In genomic region chr22:20203142-20204099, GRCh38 we compare ENCODE assay signal across 11 cellular contexts. TPM values are rescaled to one million over a fixed set of nuclear protein-coding genes. Genes with fewer than 3 reads are reported as not detected.
DNase-seq lines count a peak whose midpoint lies in the region; ATAC-seq, FAIRE-seq and TF ChIP-seq lines count a peak whose summit lies in the region.
"Had no signal": no experiment of that assay in that cellular context is flagged by ENCODE, and none has a peak within 500 bp of the region (broad histone marks: within the 10 kb centered on the region; RNA-seq: fewer than 3 reads in every experiment).

No MANE protein-coding gene starts in this region.

- no peak overlapping the region for H3K4ac ChIP-seq in neuronal stem cell (ENCODE audit: low read length)

- H3K9me3 ChIP-seq in gastroesophageal sphincter, result no peaks in the 10 kb centered on the region
- no peaks in the 10 kb centered on the region for H3K9me3 ChIP-seq in neuronal stem cell (replicated peaks in 1 of 2; ENCODE audit: control insufficient read depth in 2 of 2, insufficient read depth in 1 of 2, low read depth in 1 of 2, low read length in 2 of 2)
- H3K9me3 ChIP-seq in colonic mucosa, result no peaks in the 10 kb centered on the region

- H3K4me3 ChIP-seq in gastroesophageal sphincter (no peak overlapping the region), neuronal stem cell (ENCODE audit: low read length in 2 of 2) (no peak overlapping the region), colonic mucosa (no peak overlapping the region)

- H2BK5ac ChIP-seq in neuronal stem cell (ENCODE audit: low read length), result peak overlapping the region; percentile 54

- H4K8ac ChIP-seq in neuronal stem cell (ENCODE audit: low read depth, low read length), result no peak overlapping the region

- TF ChIP-seq CTCF in gastroesophageal sphincter (IDR thresholded peaks at IDR 0.05) (no peak), colonic mucosa (IDR thresholded peaks at IDR 0.05) (no peak), GM13976 (IDR thresholded peaks at IDR 0.05; ENCODE audit: borderline replicate concordance, control extremely low read depth, extremely low read depth, insufficient read depth, missing control alignments) (no peak)

- no peak for TF ChIP-seq POLR2A in gastroesophageal sphincter (IDR thresholded peaks at IDR 0.05)

- H3K79me1 ChIP-seq in neuronal stem cell (ENCODE audit: low read depth, low read length), result no peaks in the 10 kb centered on the region

- H4K91ac ChIP-seq in neuronal stem cell (ENCODE audit: low read depth, low read length, poor library complexity), result no peak overlapping the region

- H3K27me3 ChIP-seq in gastroesophageal sphincter (peaks cover 5% of the 10 kb centered on the region), neuronal stem cell (ENCODE audit: control insufficient read depth in 3 of 3, insufficient read depth in 3 of 3, low read depth in 1 of 3, low read length in 3 of 3) (peaks cover 0 to 38% (median 7%) of the 10 kb centered on the region in 3 experiments), colonic mucosa (no peaks in the 10 kb centered on the region)

- H2AFZ ChIP-seq in neuronal stem cell (ENCODE audit: low read length), result peak overlapping the region; percentile 59

- H2BK120ac ChIP-seq in neuronal stem cell (ENCODE audit: low read depth, low read length), result no peak overlapping the region

- H3K36me3 ChIP-seq in gastroesophageal sphincter (no peaks in the 10 kb centered on the region), neuronal stem cell (replicated peaks in 1 of 2; ENCODE audit: control insufficient read depth in 2 of 2, insufficient read depth in 2 of 2, low read length in 2 of 2) (no peaks in the 10 kb centered on the region), colonic mucosa (no peaks in the 10 kb centered on the region)

- H3K4me2 ChIP-seq in neuronal stem cell (ENCODE audit: insufficient read depth, low read length, poor library complexity, severe bottlenecking), result peak overlapping the region; percentile 43

- ATAC-seq in gastroesophageal sphincter, result peak; percentile 22
- ATAC-seq in activated CD4-positive, CD25-positive, alpha-beta regulatory T cell treated with anti-CD3 and anti-CD28 coated beads, Interleukin-2, amount 50 U/mL, for 24 hours, result no peak

- WGBS in gastroesophageal sphincter (ENCODE audit: low coverage in 1 of 2), 2 donors, result 0 to 71% methylated on average over 1 to 3 of the region's 13 CpGs
- WGBS in neuronal stem cell (ENCODE audit: extremely low coverage in 2 of 2, insufficient read length in 2 of 2, insufficient replicate concordance in 1 of 2), 2 donors, result no CpG with 5 or more reads among the region's 13 CpGs

- peak overlapping the region; percentile 97 for H3K18ac ChIP-seq in neuronal stem cell (ENCODE audit: low read length)

- intact Hi-C loops in colonic mucosa (cut with DNase I), result no loop called here

- H3K9ac ChIP-seq in neuronal stem cell (ENCODE audit: low read depth, low read length, poor library complexity) (no peak overlapping the region), colonic mucosa (ENCODE audit: low read depth in 2 of 2, low read length in 2 of 2) (no peak overlapping the region)

- H3K4me1 ChIP-seq in gastroesophageal sphincter (peaks cover 0 to 52% (median 21%) of the 10 kb centered on the region in 3 donors), neuronal stem cell (ENCODE audit: control insufficient read depth in 2 of 2, insufficient read depth in 1 of 2, low read depth in 1 of 2, low read length in 2 of 2) (peaks cover 32 to 56% of the 10 kb centered on the region in 2 donors), colonic mucosa (peaks cover 12% of the 10 kb centered on the region)

- H3K27ac ChIP-seq in gastroesophageal sphincter, result peak overlapping the region in 3 of 4 donors; percentile 48 to 76 (median 74)
- H3K27ac ChIP-seq in neuronal stem cell (replicated peaks; ENCODE audit: low read length), result peak overlapping the region; percentile 38
- H3K27ac ChIP-seq in colonic mucosa, result no peak overlapping the region

- no peak for TF ChIP-seq EP300 in gastroesophageal sphincter (IDR thresholded peaks at IDR 0.05)

- H3K23ac ChIP-seq in neuronal stem cell (ENCODE audit: low read depth, low read length, poor library complexity), result peak overlapping the region; percentile 87

- H2AK5ac ChIP-seq in neuronal stem cell (ENCODE audit: low read depth, low read length), result peak overlapping the region; percentile 95

- no peak overlapping the region for H2BK15ac ChIP-seq in neuronal stem cell (ENCODE audit: low read length)

- in situ Hi-C loops in GM13976 (cut with MboI; ENCODE audit: low sequenced_read_pairs, unreplicated experiment), result no loop called here

- peak overlapping the region; percentile 8 for H2BK12ac ChIP-seq in neuronal stem cell (ENCODE audit: low read length)

- no peak for FAIRE-seq in RCC 7860 (lab: Jason Lieb, UNC)

- peak overlapping the region; percentile 56 for H3K14ac ChIP-seq in neuronal stem cell (ENCODE audit: low read length)

- DNase-seq in EL (peak; percentile 81), RCC 7860 (ENCODE audit: low spot score) (peak; percentile 39), neuronal stem cell (ENCODE audit: low spot score) (peak; percentile 95), colonic mucosa (no peak), GDM1 (lab: John Stamatoyannopoulos, UW) (no peak), GM13976 (ENCODE audit: low spot score) (no peak)
- DNase-seq: activated CD4-positive, alpha-beta T cell treated with anti-CD3 and anti-CD28 coated beads, Interleukin-2, amount 50 U/mL, for 48 hours; NCI-H446; stimulated activated CD4-positive, alpha-beta T cell treated with anti-CD3 and anti-CD28 coated beads, Interleukin-4, amount 100 ng/mL, for 4 hours had no signal

RNA-seq across cellular contexts. Expression of gene CCDC188, which starts 52.6 kb away (rescaled TPM):
- total RNA-seq in gastroesophageal sphincter, result not detected
- not detected for polyA plus RNA-seq in neuronal stem cell (2013, experiment 1 of 2)
- not detected for polyA plus RNA-seq in neuronal stem cell (2013, experiment 2 of 2)
- under 1 TPM; 0.22 to 0.32 TPM for total RNA-seq in colonic mucosa

Comparison
In these comparisons a context has a peak if more than half of its experiments do, and no peak if none do; other contexts are left out.
1. DNase-seq: peak in EL (single experiment), RCC 7860 (single experiment) and neuronal stem cell (single experiment); none in colonic mucosa (single experiment), GDM1 (single experiment) and GM13976 (single experiment).